In the genomic region with DNA sequence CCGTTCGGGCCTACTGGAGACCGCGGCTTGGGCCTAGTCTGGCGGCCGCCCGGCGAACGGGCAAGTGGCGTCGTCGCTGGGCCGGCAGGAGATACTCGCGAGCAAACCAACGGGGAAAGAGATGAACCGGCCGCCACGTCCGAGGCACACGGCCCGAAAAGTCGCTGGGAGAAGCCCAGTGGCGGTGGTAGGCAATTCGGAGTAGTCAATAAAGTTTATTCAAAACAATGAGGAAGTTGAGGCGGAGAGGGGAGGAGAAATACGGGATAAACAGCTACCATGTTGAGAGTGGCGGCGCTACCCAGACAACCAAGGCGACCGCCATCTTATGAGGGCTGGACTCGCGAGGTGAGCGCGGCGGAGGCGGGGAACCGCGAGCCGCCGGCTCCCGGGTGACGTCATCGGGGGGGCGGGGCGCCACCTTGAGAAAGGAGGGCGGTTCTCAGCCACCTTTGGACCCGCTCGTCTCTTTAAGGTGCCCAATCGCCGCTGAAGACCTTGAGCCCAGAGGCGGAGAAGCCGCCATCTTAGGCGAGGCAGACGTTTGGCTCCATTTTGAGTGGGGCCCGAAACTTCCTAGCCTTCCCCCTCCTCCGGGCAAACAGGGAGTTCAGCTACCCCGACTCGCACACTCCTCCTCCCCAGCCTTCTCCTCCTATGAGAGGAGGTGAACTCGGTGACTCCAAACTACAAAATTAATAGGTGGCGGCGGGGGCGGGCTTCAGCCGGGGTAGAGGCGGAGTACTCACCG, we compare ENCODE assay signal across 1 cellular context.
TF ChIP-seq lines count a peak whose summit lies in the region.

Gene PHF8 (minus strand): TSS at position 348 of the 751 bp plus-strand sequence. CDS start 1,745 bp downstream, outside the sequence.

TF ChIP-seq in Ishikawa, 13 proteins besides CTCF, POLR2A, EP300 and RAD21 (continued from another document):
- TF ChIP-seq, protein P1, sequence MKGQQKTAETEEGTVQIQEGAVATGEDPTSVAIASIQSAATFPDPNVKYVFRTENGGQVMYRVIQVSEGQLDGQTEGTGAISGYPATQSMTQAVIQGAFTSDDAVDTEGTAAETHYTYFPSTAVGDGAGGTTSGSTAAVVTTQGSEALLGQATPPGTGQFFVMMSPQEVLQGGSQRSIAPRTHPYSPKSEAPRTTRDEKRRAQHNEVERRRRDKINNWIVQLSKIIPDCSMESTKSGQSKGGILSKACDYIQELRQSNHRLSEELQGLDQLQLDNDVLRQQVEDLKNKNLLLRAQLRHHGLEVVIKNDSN (IDR thresholded peaks at IDR 0.05), result no peak
- TF ChIP-seq FOXM1 (IDR thresholded peaks at IDR 0.05; ENCODE audit: borderline replicate concordance, low read depth) (no peak), TAF1 (IDR thresholded peaks at IDR 0.05; ENCODE audit: low read depth) (peak; percentile 30; the same call in 1 of the 2 replicates), CREB1 (IDR thresholded peaks at IDR 0.05; ENCODE audit: low read depth) (no peak), NFIC (IDR thresholded peaks at IDR 0.05) (no peak), EGR1 (IDR thresholded peaks at IDR 0.05) (peak; percentile 57), YY1 (IDR thresholded peaks at IDR 0.05; ENCODE audit: low read depth) (peak; percentile 93)
- TF ChIP-seq, protein P2, sequence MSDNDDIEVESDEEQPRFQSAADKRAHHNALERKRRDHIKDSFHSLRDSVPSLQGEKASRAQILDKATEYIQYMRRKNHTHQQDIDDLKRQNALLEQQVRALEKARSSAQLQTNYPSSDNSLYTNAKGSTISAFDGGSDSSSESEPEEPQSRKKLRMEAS (IDR thresholded peaks at IDR 0.05), result 0 out of 2 replicates have a peak, but pooled peaks have one; percentile 32
